21 cellular contexts compared by ENCODE assay signal in genomic region chr18:473687-474265, GRCh38. TPM values are rescaled to one million over a fixed set of nuclear protein-coding genes. Genes with fewer than 3 reads are reported as not detected.
"Had no signal": no experiment of that assay in that cellular context is flagged by ENCODE, and none has a peak within 500 bp of the region (broad histone marks: within the 10 kb centered on the region; RNA-seq: fewer than 3 reads in every experiment).

No MANE protein-coding gene starts in this region.

- DNase-seq: activated CD4-positive, alpha-beta T cell treated with anti-CD3 and anti-CD28 coated beads for 1 hour; activated CD4-positive, alpha-beta T cell treated with anti-CD3 and anti-CD28 coated beads, Interleukin-2, amount 50 U/mL, for 4 hours; activated gamma-delta T cell treated with Interleukin-2 at 50 U/mL for 16 hours; dermis blood vessel endothelial cell; effector memory CD4-positive, alpha-beta T cell; gastrocnemius medialis; head of caudate nucleus; mucosa of descending colon; naive B cell; small intestine; stimulated activated CD4-positive, alpha-beta T cell treated with anti-CD3 and anti-CD28 coated beads, Interleukin-15, amount 100 ng/mL, for 24 hours; stimulated activated CD4-positive, alpha-beta T cell treated with anti-CD3 and anti-CD28 coated beads, Interleukin-2, amount 100 ng/mL, for 48 hours; T-helper 2 cell had no signal

- H3K9me3 Mint-ChIP-seq: activated T-helper 1 cell treated with anti-CD3 and anti-CD28 coated beads, Interleukin-12 subunit alpha, Interleukin-12 subunit beta, Interleukin-2, Interleukin-4 antibody, amounts not matched to agents 30 ng/mL and 10 ng/mL and 1 ng/mL, durations not matched to agents 14 hours and 24 hours and 36 hours; naive B cell; stimulated activated naive CD8-positive, alpha-beta T cell treated with anti-CD3 and anti-CD28 coated beads, Interleukin-15, Interleukin-2, amounts not matched to agents 100 ng/mL and 50 ng/mL, for 24 hours had no signal

- H3K4me1 ChIP-seq: gastrocnemius medialis had no signal

- H3K27ac Mint-ChIP-seq: activated naive CD8-positive, alpha-beta T cell; activated T-helper 1 cell treated with anti-CD3 and anti-CD28 coated beads, Interleukin-12 subunit alpha, Interleukin-12 subunit beta, Interleukin-2, Interleukin-4 antibody, amounts not matched to agents 30 ng/mL and 10 ng/mL and 1 ng/mL, durations not matched to agents 14 hours and 24 hours and 36 hours; naive B cell; progenitor cell of endocrine pancreas; stimulated activated naive CD8-positive, alpha-beta T cell treated with anti-CD3 and anti-CD28 coated beads, Interleukin-15, Interleukin-2, amounts not matched to agents 100 ng/mL and 50 ng/mL, for 24 hours had no signal

- H3K4me3 Mint-ChIP-seq: activated naive CD8-positive, alpha-beta T cell; activated T-helper 1 cell treated with anti-CD3 and anti-CD28 coated beads, Interleukin-12 subunit alpha, Interleukin-12 subunit beta, Interleukin-2, Interleukin-4 antibody, amounts not matched to agents 30 ng/mL and 10 ng/mL and 1 ng/mL, durations not matched to agents 14 hours and 24 hours and 36 hours; stimulated activated naive CD8-positive, alpha-beta T cell treated with anti-CD3 and anti-CD28 coated beads, Interleukin-15, Interleukin-2, amounts not matched to agents 100 ng/mL and 50 ng/mL, for 24 hours had no signal

- H3K4me3 ChIP-seq: gastrocnemius medialis, mucosa of descending colon, suprapubic skin, vagina had no signal

- H3K9me3 ChIP-seq: gastrocnemius medialis, mucosa of descending colon, neutrophil, suprapubic skin, vagina had no signal

- ATAC-seq: gastrocnemius medialis, left lobe of liver, mucosa of descending colon had no signal

- H3K36me3 Mint-ChIP-seq: activated naive CD8-positive, alpha-beta T cell; naive B cell had no signal

- H3K27ac ChIP-seq: gastrocnemius medialis, neutrophil, suprapubic skin, vagina had no signal

- H3K4me1 Mint-ChIP-seq: naive B cell had no signal

- H3K27me3 ChIP-seq: gastrocnemius medialis, neutrophil, suprapubic skin, vagina had no signal

- H3K36me3 ChIP-seq: gastrocnemius medialis, neutrophil, suprapubic skin, vagina had no signal

RNA-seq across cellular contexts. Expression of gene COLEC12, which starts 26.7 kb away (rescaled TPM):
- total RNA-seq: activated T-helper 1 cell treated with anti-CD3 and anti-CD28 coated beads, Interleukin-12 subunit alpha, Interleukin-12 subunit beta, Interleukin-2, Interleukin-4 antibody, amounts not matched to agents 30 ng/mL and 10 ng/mL and 1 ng/mL, durations not matched to agents 14 hours and 24 hours and 36 hours had no signal
